In genomic region chr7:42911482-42912447, GRCh38 we compare ENCODE assay signal across 8 cellular contexts. TPM values are rescaled to one million over a fixed set of nuclear protein-coding genes. Genes with fewer than 3 reads are reported as not detected.
DNase-seq lines count a peak whose midpoint lies in the region; ATAC-seq and TF ChIP-seq lines count a peak whose summit lies in the region.

C7orf25 (minus strand) TSS chr7:42912070; CDS start chr7:42910900, 1,170 bp downstream.

- TF ChIP-seq EP300 in ovary (IDR thresholded peaks at IDR 0.05), result no peak

- WGBS in ovary, 3 donors, result 0 to 1% (median 1%) methylated on average over 53 to 94 of the region's 94 CpGs
- under 1% methylated on average over 94 of the region's 94 CpGs for WGBS in thymus

- peak; percentile 93 for ATAC-seq in HG02623 (IDR thresholded peaks at IDR 0.05; ENCODE audit: unreplicated experiment)
- ATAC-seq in SK-N-SH treated with all-trans-retinoic acid at 6 μM for 48 hours, result peak; percentile 95

- peak within 1 kb of the TSS; percentile 76 to 78 for H3K27ac ChIP-seq in ovary
- H3K27ac ChIP-seq in thymus (ENCODE audit: low read depth), result peak within 1 kb of the TSS; percentile 70

- H3K36me3 Mint-ChIP-seq in activated naive CD8-positive, alpha-beta T cell treated with anti-CD3 and anti-CD28 coated beads for 36 hours, result peaks cover 61% of the 10 kb centered on the region

- H3K9me3 ChIP-seq in ovary (no peaks in the 10 kb centered on the region), thymus (ENCODE audit: control insufficient read depth) (no peaks in the 10 kb centered on the region)

- H3K4me3 Mint-ChIP-seq in activated naive CD8-positive, alpha-beta T cell treated with anti-CD3 and anti-CD28 coated beads for 36 hours, result peak within 1 kb of the TSS; percentile 94

- H3K27me3 Mint-ChIP-seq in activated naive CD8-positive, alpha-beta T cell treated with anti-CD3 and anti-CD28 coated beads for 36 hours, result no peaks in the 10 kb centered on the region

- intact Hi-C loops in head of caudate nucleus (cut with DNase I) (no loop called here), ovary (cut with DNase I) (no loop called here)

- H3K4me3 ChIP-seq in ovary (peak within 1 kb of the TSS; percentile 97), thymus (ENCODE audit: low read length) (peak within 1 kb of the TSS; percentile 77)

- H3K4me1 Mint-ChIP-seq in activated naive CD8-positive, alpha-beta T cell treated with anti-CD3 and anti-CD28 coated beads for 36 hours, result peaks cover 58% of the 10 kb centered on the region

- TF ChIP-seq CTCF in GM10266 (IDR thresholded peaks at IDR 0.05; ENCODE audit: control insufficient read depth, insufficient read depth, low read depth, missing control alignments), result peak; percentile 18
- no peak for TF ChIP-seq CTCF in ovary (IDR thresholded peaks at IDR 0.05)

- no peaks in the 10 kb centered on the region for H3K27me3 ChIP-seq in ovary
- H3K27me3 ChIP-seq in thymus (ENCODE audit: control insufficient read depth, insufficient read depth), result no peaks in the 10 kb centered on the region

- H3K9me3 Mint-ChIP-seq in activated naive CD8-positive, alpha-beta T cell treated with anti-CD3 and anti-CD28 coated beads for 36 hours, result no peaks in the 10 kb centered on the region

- H3K36me3 ChIP-seq in ovary, result no peaks in the 10 kb centered on the region
- H3K36me3 ChIP-seq in thymus (ENCODE audit: control insufficient read depth, insufficient read depth), result peaks cover 1% of the 10 kb centered on the region

- H3K4me1 ChIP-seq in ovary (ENCODE audit: insufficient read depth), result peaks cover 13% of the 10 kb centered on the region
- H3K4me1 ChIP-seq in thymus (ENCODE audit: control insufficient read depth, insufficient read depth, low read length), result peaks cover 6% of the 10 kb centered on the region

- peak; percentile 95 for DNase-seq in GM10266 (ENCODE audit: extremely low spot score)
- peak; percentile 97 for DNase-seq in NCI-H1092 treated with DMSO at 0.1 percent for 48 hours (lab: John Stamatoyannopoulos, UW)
- peak; percentile 96 for DNase-seq in activated naive CD8-positive, alpha-beta T cell treated with anti-CD3 and anti-CD28 coated beads for 36 hours
- DNase-seq in head of caudate nucleus, result peak; percentile 95 to 100 (median 99)
- DNase-seq in ovary, result peak; percentile 96 to 97 (median 96)

- H3K27ac Mint-ChIP-seq in activated naive CD8-positive, alpha-beta T cell treated with anti-CD3 and anti-CD28 coated beads for 36 hours, result peak within 1 kb of the TSS; percentile 92

- peak; percentile 46 for TF ChIP-seq POLR2A in ovary (IDR thresholded peaks at IDR 0.05)

TF ChIP-seq in SK-N-SH treated with all-trans-retinoic acid at 6 μM for 48 hours, 23 proteins besides CTCF, POLR2A, EP300 and RAD21:
- TF ChIP-seq GLIS3 (CRISPR knock-in tag; IDR thresholded peaks at IDR 0.05), result 0 out of 2 replicates have a peak, but pooled peaks have one; percentile 12
- peak; percentile 43; the same call in 1 of the 2 replicates for TF ChIP-seq POU6F1 (CRISPR knock-in tag; IDR thresholded peaks at IDR 0.05; ENCODE audit: borderline replicate concordance, low read depth)
- peak; percentile 66; the same call in 1 of the 2 replicates for TF ChIP-seq TSHZ2 (CRISPR knock-in tag; IDR thresholded peaks at IDR 0.05)
- TF ChIP-seq ZNF8 (CRISPR knock-in tag; IDR thresholded peaks at IDR 0.05), result no peak
- TF ChIP-seq ZFP3 (CRISPR knock-in tag; IDR thresholded peaks at IDR 0.05), result peak; percentile 95

RNA-seq across cellular contexts. Expression of gene C7orf25, which starts in this region (rescaled TPM):
- 1 to 10 TPM; 3.8 to 4.3 TPM for total RNA-seq in activated naive CD8-positive, alpha-beta T cell treated with anti-CD3 and anti-CD28 coated beads for 36 hours
- total RNA-seq in ovary, result 10 to 100 TPM in 1 of 7 donors, 1 to 10 TPM in 6; 5.9 to 11.2 (median 7.9) TPM
- polyA plus RNA-seq in ovary (1 to 10 TPM; 2.4 to 6.2 TPM), thymus (4.1 TPM)

Comparison
In these comparisons a context has a peak if more than half of its experiments do, and no peak if none do; other contexts are left out.
1. Peak in every context shown above with its lines: DNase-seq, ATAC-seq, H3K4me3 ChIP-seq and H3K27ac ChIP-seq.